22 cellular contexts compared by ENCODE assay signal in genomic region chr2:127485051-127485693, GRCh38. TPM values are rescaled to one million over a fixed set of nuclear protein-coding genes. Genes with fewer than 3 reads are reported as not detected.
A peak's percentile ranks its signal among the peaks of the same experiment; 100 is the strongest.
DNase-seq lines count a peak whose midpoint lies in the region; ATAC-seq and TF ChIP-seq lines count a peak whose summit lies in the region.
"Had no signal": no experiment of that assay in that cellular context is flagged by ENCODE, and none has a peak within 500 bp of the region (broad histone marks: within the 10 kb centered on the region; RNA-seq: fewer than 3 reads in every experiment).

No MANE protein-coding gene starts in this region.

- ATAC-seq in stimulated activated memory B cell treated with anti-CD40 and anti-IgM and Interleukin-4, amounts not matched to agents 10 μg/mL and 1 μg/mL and 100 μg/mL, for 72 hours, result no peak

- H3K4me3 ChIP-seq in NB4 (ENCODE audit: low read depth, low read length), result no peak overlapping the region
- H3K4me3 ChIP-seq: HAP-1, hepatocyte, MG63 had no signal

- no peak for TF ChIP-seq CTCF in NB4 (IDR thresholded peaks at IDR 0.05; ENCODE audit: low read depth, low read length)
- no peak for TF ChIP-seq CTCF in chondrocyte (IDR thresholded peaks at IDR 0.05)

- CTCF ChIA-PET in activated naive CD4-positive, alpha-beta T cell treated with anti-CD3 and anti-CD28 coated beads, Interleukin-2, amount 10 ng/mL, durations not matched to agents 7 days and 5 days (lab: Charles Lee), result interaction anchor here (2.5 kb wide), 1 partner anchor 288 kb away, joined by 6 read pairs; no protein-coding TSS in a partner anchor

- H3K27me3 Mint-ChIP-seq in activated naive CD4-positive, alpha-beta T cell treated with anti-CD3 and anti-CD28 coated beads, Interleukin-2, amount 10 ng/mL, durations not matched to agents 7 days and 5 days, result no peaks in the 10 kb centered on the region
- H3K27me3 Mint-ChIP-seq in chondrocyte (ENCODE audit: low read depth), result no peaks in the 10 kb centered on the region
- H3K27me3 Mint-ChIP-seq in stimulated activated memory B cell treated with anti-CD40 and anti-IgM and Interleukin-4, amounts not matched to agents 10 μg/mL and 1 μg/mL and 100 μg/mL, for 72 hours, result no peaks in the 10 kb centered on the region

- peak overlapping the region; percentile 80 for H3K27ac Mint-ChIP-seq in activated naive CD4-positive, alpha-beta T cell treated with anti-CD3 and anti-CD28 coated beads, Interleukin-2, amount 10 ng/mL, durations not matched to agents 7 days and 5 days
- H3K27ac Mint-ChIP-seq in chondrocyte (ENCODE audit: unreplicated experiment), result peak overlapping the region; percentile 52
- peak overlapping the region; percentile 31 for H3K27ac Mint-ChIP-seq in stimulated activated memory B cell treated with anti-CD40 and anti-IgM and Interleukin-4, amounts not matched to agents 10 μg/mL and 1 μg/mL and 100 μg/mL, for 72 hours

- no peak overlapping the region for H3K4me3 Mint-ChIP-seq in activated naive CD4-positive, alpha-beta T cell treated with anti-CD3 and anti-CD28 coated beads, Interleukin-2, amount 10 ng/mL, durations not matched to agents 7 days and 5 days
- no peak overlapping the region for H3K4me3 Mint-ChIP-seq in chondrocyte (ENCODE audit: unreplicated experiment)
- H3K4me3 Mint-ChIP-seq in stimulated activated memory B cell treated with anti-CD40 and anti-IgM and Interleukin-4, amounts not matched to agents 10 μg/mL and 1 μg/mL and 100 μg/mL, for 72 hours, result no peak overlapping the region

- intact Hi-C loops in cardiac septum (cut with DNase I), result no loop called here

- H3K36me3 Mint-ChIP-seq in activated naive CD4-positive, alpha-beta T cell treated with anti-CD3 and anti-CD28 coated beads, Interleukin-2, amount 10 ng/mL, durations not matched to agents 7 days and 5 days, result peaks cover 70% of the 10 kb centered on the region
- peaks cover 37% of the 10 kb centered on the region for H3K36me3 Mint-ChIP-seq in chondrocyte (ENCODE audit: low read depth)
- peaks cover 53% of the 10 kb centered on the region for H3K36me3 Mint-ChIP-seq in stimulated activated memory B cell treated with anti-CD40 and anti-IgM and Interleukin-4, amounts not matched to agents 10 μg/mL and 1 μg/mL and 100 μg/mL, for 72 hours

- no peak for DNase-seq in activated naive CD4-positive, alpha-beta T cell treated with anti-CD3 and anti-CD28 coated beads, Interleukin-2, amount 10 ng/mL, durations not matched to agents 7 days and 5 days
- DNase-seq in activated naive CD4-positive, alpha-beta T cell treated with anti-CD3 and anti-CD28 coated beads, Interleukin-2, amount 50 U/mL, for 16 hours, result no peak
- DNase-seq in NB4 (ENCODE audit: low read depth) (peak; percentile 68), chondrocyte (ENCODE audit: low spot score) (no peak), cardiac septum (ENCODE audit: low spot score) (no peak), GM03348 (ENCODE audit: low spot score) (no peak), amygdala (lab: John Stamatoyannopoulos, UW) (no peak)
- DNase-seq: activated CD8-positive, alpha-beta memory T cell treated with anti-CD3 and anti-CD28 coated beads for 24 hours; activated gamma-delta T cell treated with Interleukin-2 at 50 U/mL for 16 hours; effector CD4-positive, alpha-beta T cell; mesenchymal stem cell; MG63; NCI-H2029 treated with DMSO at 0.1 percent for 48 hours; NCI-H524 treated with DMSO at 0.1 percent for 48 hours; retina; stimulated activated CD4-positive, alpha-beta T cell treated with anti-CD3 and anti-CD28 coated beads, Interleukin-15, amount 100 ng/mL, for 24 hours; substantia nigra; T1000 had no signal

- no peaks in the 10 kb centered on the region for H3K9me3 Mint-ChIP-seq in activated naive CD4-positive, alpha-beta T cell treated with anti-CD3 and anti-CD28 coated beads, Interleukin-2, amount 10 ng/mL, durations not matched to agents 7 days and 5 days
- no peaks in the 10 kb centered on the region for H3K9me3 Mint-ChIP-seq in chondrocyte (ENCODE audit: low read depth)
- no peaks in the 10 kb centered on the region for H3K9me3 Mint-ChIP-seq in stimulated activated memory B cell treated with anti-CD40 and anti-IgM and Interleukin-4, amounts not matched to agents 10 μg/mL and 1 μg/mL and 100 μg/mL, for 72 hours

- no peak for TF ChIP-seq POLR2A in NB4 (IDR thresholded peaks at IDR 0.05; ENCODE audit: extremely low read depth, insufficient read length)

- peaks cover 24% of the 10 kb centered on the region for H3K4me1 Mint-ChIP-seq in activated naive CD4-positive, alpha-beta T cell treated with anti-CD3 and anti-CD28 coated beads, Interleukin-2, amount 10 ng/mL, durations not matched to agents 7 days and 5 days
- no peaks in the 10 kb centered on the region for H3K4me1 Mint-ChIP-seq in chondrocyte (ENCODE audit: low read depth)
- H3K4me1 Mint-ChIP-seq in stimulated activated memory B cell treated with anti-CD40 and anti-IgM and Interleukin-4, amounts not matched to agents 10 μg/mL and 1 μg/mL and 100 μg/mL, for 72 hours, result peaks cover 22% of the 10 kb centered on the region

RNA-seq across cellular contexts. Expression of gene IWS1, which starts 41.1 kb away (rescaled TPM):
- 32.4 to 41.8 TPM (median 37.4 TPM) in 3 replicates for total RNA-seq in chondrocyte
- 40.7 TPM for total RNA-seq in cardiac septum

RNA-seq across cellular contexts. Expression of gene MYO7B, which starts 50.3 kb away (rescaled TPM):
- total RNA-seq in chondrocyte (0.02 to 0.31 TPM in 2 of 3 replicates, not detected in the other), cardiac septum (0.78 TPM)
- total RNA-seq: bronchial epithelial cell had no signal
